8 cellular contexts compared by ENCODE assay signal in genomic region chr16:70653809-70654771, GRCh38. TPM values are rescaled to one million over a fixed set of nuclear protein-coding genes. Genes with fewer than 3 reads are reported as not detected.
DNase-seq lines count a peak whose midpoint lies in the region; ATAC-seq and TF ChIP-seq lines count a peak whose summit lies in the region.

No MANE protein-coding gene starts in this region.

- no peaks in the 10 kb centered on the region for H3K36me3 Mint-ChIP-seq in Calu3 (ENCODE audit: insufficient read depth, unreplicated experiment)

- peaks cover 16% of the 10 kb centered on the region for H3K4me1 Mint-ChIP-seq in Calu3 (ENCODE audit: low read depth, unreplicated experiment)

- H3K27ac ChIP-seq in duodenal mucosa (ENCODE audit: low read depth, low read length) (no peak overlapping the region), lung (ENCODE audit: low read depth in 1 of 2, low read length in 1 of 2) (peak overlapping the region in 1 of 2 donors; percentile 1)

- DNase-seq in Calu3: peak; percentile 87
- DNase-seq in NCI-H748 treated with DMSO at 0.1 percent for 48 hours (lab: John Stamatoyannopoulos, UW): peak; percentile 62
- DNase-seq in activated CD4-positive, alpha-beta T cell treated with anti-CD3 and anti-CD28 coated beads, Interleukin-2, amount 50 U/mL, for 48 hours: peak; percentile 86 to 90
- DNase-seq in lung (ENCODE audit: low spot score): peak; percentile 81
- DNase-seq in stimulated activated CD4-positive, alpha-beta T cell treated with anti-CD3 and anti-CD28 coated beads, TNF-alpha, amount 100 ng/mL, for 24 hours (ENCODE audit: low read depth in 3 of 3): peak; percentile 63 to 81 (median 72)

- no peak overlapping the region for H3K27ac Mint-ChIP-seq in Calu3 (ENCODE audit: unreplicated experiment)

- H3K9me3 Mint-ChIP-seq in Calu3 (ENCODE audit: low read depth, unreplicated experiment): no peaks in the 10 kb centered on the region

- CTCF ChIA-PET in Calu3 (lab: Charles Lee): interaction anchor here (0.7 to 4.2 kb wide), 7 partner anchors 14 to 314 kb away, joined by 3 to 33 read pairs (median 3); no protein-coding TSS in a partner anchor

- WGBS in lung, 2 donors: 41 to 49% methylated on average over 35 of the region's 35 CpGs

- H3K27me3 Mint-ChIP-seq in Calu3 (ENCODE audit: unreplicated experiment): no peaks in the 10 kb centered on the region

- intact Hi-C loops in Calu3 (cut with micrococcal nuclease; ENCODE audit: unreplicated experiment): loop anchor here (1.0 to 10.0 kb wide), 6 partner anchors 49 to 489 kb away; no protein-coding TSS in a partner anchor

- H3K4me3 ChIP-seq in duodenal mucosa (ENCODE audit: low read depth in 1 of 2, low read length in 2 of 2): peak overlapping the region; percentile 57 to 73
- no peak overlapping the region for H3K4me3 ChIP-seq in lung

- peak overlapping the region; percentile 34 to 57 for H3K9ac ChIP-seq in duodenal mucosa (ENCODE audit: low read depth in 1 of 2, low read length in 2 of 2)

- BruUV-seq in Calu3 (replicated peaks; lab: Mats Ljungman, UMichigan): no TSS peak

- H3K36me3 ChIP-seq in duodenal mucosa (ENCODE audit: control insufficient read depth in 1 of 2, insufficient read depth in 2 of 2, low read length in 2 of 2) (no peaks in the 10 kb centered on the region), lung (ENCODE audit: control insufficient read depth in 2 of 2, insufficient read depth in 2 of 2, low read length in 2 of 2) (no peaks in the 10 kb centered on the region)

- ATAC-seq in HG02973 (IDR thresholded peaks at IDR 0.05; ENCODE audit: unreplicated experiment) (peak; percentile 50), lung (ENCODE audit: insufficient read depth, low FRiP score) (peak; percentile 84), GM18907 (IDR thresholded peaks at IDR 0.05; ENCODE audit: unreplicated experiment) (no peak)

- H3K9me3 ChIP-seq in duodenal mucosa (ENCODE audit: control insufficient read depth in 1 of 2, low read length in 2 of 2): no peaks in the 10 kb centered on the region
- H3K9me3 ChIP-seq in lung (ENCODE audit: control insufficient read depth in 2 of 2, insufficient read depth in 1 of 2, low read length in 1 of 2): no peaks in the 10 kb centered on the region

- H3K27me3 ChIP-seq in duodenal mucosa (ENCODE audit: control insufficient read depth in 1 of 2, insufficient read depth in 2 of 2, low read length in 2 of 2): no peaks in the 10 kb centered on the region
- H3K27me3 ChIP-seq in lung (ENCODE audit: control insufficient read depth, insufficient read depth): no peaks in the 10 kb centered on the region

- peak; percentile 89 for TF ChIP-seq CTCF in Calu3 (IDR thresholded peaks at IDR 0.05; ENCODE audit: unreplicated experiment)
- peak; percentile 97 for TF ChIP-seq CTCF in lung (IDR thresholded peaks at IDR 0.05; ENCODE audit: control extremely low read depth, extremely low read depth)

- H3K4me1 ChIP-seq in duodenal mucosa (ENCODE audit: control insufficient read depth in 1 of 2, insufficient read depth in 2 of 2, low read length in 2 of 2): peaks cover 6 to 7% of the 10 kb centered on the region in 2 donors
- H3K4me1 ChIP-seq in lung (ENCODE audit: control insufficient read depth in 2 of 2, insufficient read depth in 2 of 2, low read length in 2 of 2): no peaks in the 10 kb centered on the region

- H3K4me3 Mint-ChIP-seq in Calu3 (ENCODE audit: low read depth, unreplicated experiment): peak overlapping the region; percentile 54

RNA-seq across cellular contexts. Expression of gene IL34, which starts 7.7 kb away (rescaled TPM):
- total RNA-seq in Calu3 (2022): 0.35 and 0.39 TPM in 2 replicates
- total RNA-seq in lung: 10 to 100 TPM; 11.6 to 13.0 TPM
- 1 to 10 TPM; 1.5 to 2.7 TPM for polyA plus RNA-seq in lung

RNA-seq across cellular contexts. Expression of gene MTSS2, which starts 31.8 kb away (rescaled TPM):
- 27.1 and 28.3 TPM in 2 replicates for total RNA-seq in Calu3 (2022)
- total RNA-seq in lung: 10 to 100 TPM; 72.5 to 91.3 TPM
- polyA plus RNA-seq in lung: 10 to 100 TPM; 40.6 to 74.0 TPM
